Comparison of ENCODE assay signal across 1 cellular context in genomic region chr17:58671969-58672368, GRCh38.
TF ChIP-seq lines count a peak whose summit lies in the region.

No MANE protein-coding gene starts in this region.

TF ChIP-seq in HepG2, 621 proteins besides CTCF, POLR2A, EP300 and RAD21:
- no peak for TF ChIP-seq CREB1 (IDR thresholded peaks at IDR 0.05)
- no peak for TF ChIP-seq CREB1 (CRISPR knock-in tag; IDR thresholded peaks at IDR 0.05)
- TF ChIP-seq ATF7 (IDR thresholded peaks at IDR 0.05) = peak; percentile 59
- TF ChIP-seq ATF7 (CRISPR knock-in tag; IDR thresholded peaks at IDR 0.05) = no peak
